Comparison of ENCODE assay signal across 8 cellular contexts in genomic region chr7:156827587-156828203, GRCh38.
A peak's percentile ranks its signal among the peaks of the same experiment; 100 is the strongest.
DNase-seq lines count a peak whose midpoint lies in the region; ATAC-seq and TF ChIP-seq lines count a peak whose summit lies in the region.

No MANE protein-coding gene starts in this region.

- no peaks in the 10 kb centered on the region for H3K27me3 Mint-ChIP-seq in activated CD8-positive, alpha-beta T cell treated with anti-CD3 and anti-CD28 coated beads for 36 hours
- no peaks in the 10 kb centered on the region for H3K27me3 Mint-ChIP-seq in activated CD8-positive, alpha-beta T cell treated with anti-CD3 and anti-CD28 coated beads, Interleukin-2, amount 10 ng/mL, durations not matched to agents 7 days and 5 days (ENCODE audit: low read depth)
- H3K27me3 Mint-ChIP-seq in activated CD8-positive, alpha-beta memory T cell treated with anti-CD3 and anti-CD28 coated beads, Interleukin-2, amount 10 ng/mL, durations not matched to agents 7 days and 5 days = no peaks in the 10 kb centered on the region

- no peak overlapping the region for H3K27ac Mint-ChIP-seq in activated CD8-positive, alpha-beta T cell treated with anti-CD3 and anti-CD28 coated beads for 36 hours
- H3K27ac Mint-ChIP-seq in activated CD8-positive, alpha-beta T cell treated with anti-CD3 and anti-CD28 coated beads, Interleukin-2, amount 10 ng/mL, durations not matched to agents 7 days and 5 days = no peak overlapping the region
- no peak overlapping the region for H3K27ac Mint-ChIP-seq in activated CD8-positive, alpha-beta memory T cell treated with anti-CD3 and anti-CD28 coated beads, Interleukin-2, amount 10 ng/mL, durations not matched to agents 7 days and 5 days

- H3K27me3 ChIP-seq in tibial artery = no peaks in the 10 kb centered on the region

- TF ChIP-seq CTCF in activated CD8-positive, alpha-beta T cell treated with anti-CD3 and anti-CD28 coated beads for 36 hours (IDR thresholded peaks at IDR 0.05) = peak; percentile 77
- TF ChIP-seq CTCF in RWPE1 (conservative IDR thresholded peaks at IDR 0.05; ENCODE audit: low read depth) = peak; percentile 70
- peak; percentile 18 to 36 for TF ChIP-seq CTCF in tibial artery (IDR thresholded peaks at IDR 0.05)

- no peaks in the 10 kb centered on the region for H3K4me1 ChIP-seq in tibial artery

- H3K27ac ChIP-seq in RWPE1 (no peak overlapping the region), tibial artery (no peak overlapping the region)

- H3K9me3 Mint-ChIP-seq in activated CD8-positive, alpha-beta T cell treated with anti-CD3 and anti-CD28 coated beads for 36 hours = no peaks in the 10 kb centered on the region
- H3K9me3 Mint-ChIP-seq in activated CD8-positive, alpha-beta T cell treated with anti-CD3 and anti-CD28 coated beads, Interleukin-2, amount 10 ng/mL, durations not matched to agents 7 days and 5 days (ENCODE audit: insufficient read depth) = no peaks in the 10 kb centered on the region
- no peaks in the 10 kb centered on the region for H3K9me3 Mint-ChIP-seq in activated CD8-positive, alpha-beta memory T cell treated with anti-CD3 and anti-CD28 coated beads, Interleukin-2, amount 10 ng/mL, durations not matched to agents 7 days and 5 days (ENCODE audit: low read depth)

- no peaks in the 10 kb centered on the region for H3K9me3 ChIP-seq in tibial artery

- H3K36me3 Mint-ChIP-seq in activated CD8-positive, alpha-beta T cell treated with anti-CD3 and anti-CD28 coated beads for 36 hours (ENCODE audit: low read depth) = peaks cover 6% of the 10 kb centered on the region
- H3K36me3 Mint-ChIP-seq in activated CD8-positive, alpha-beta T cell treated with anti-CD3 and anti-CD28 coated beads, Interleukin-2, amount 10 ng/mL, durations not matched to agents 7 days and 5 days (ENCODE audit: low read depth) = peaks cover 1% of the 10 kb centered on the region
- H3K36me3 Mint-ChIP-seq in activated CD8-positive, alpha-beta memory T cell treated with anti-CD3 and anti-CD28 coated beads, Interleukin-2, amount 10 ng/mL, durations not matched to agents 7 days and 5 days = peaks cover 7% of the 10 kb centered on the region

- H3K4me3 Mint-ChIP-seq in activated CD8-positive, alpha-beta T cell treated with anti-CD3 and anti-CD28 coated beads for 36 hours = no peak overlapping the region
- no peak overlapping the region for H3K4me3 Mint-ChIP-seq in activated CD8-positive, alpha-beta T cell treated with anti-CD3 and anti-CD28 coated beads, Interleukin-2, amount 10 ng/mL, durations not matched to agents 7 days and 5 days
- no peak overlapping the region for H3K4me3 Mint-ChIP-seq in activated CD8-positive, alpha-beta memory T cell treated with anti-CD3 and anti-CD28 coated beads, Interleukin-2, amount 10 ng/mL, durations not matched to agents 7 days and 5 days

- POLR2A ChIA-PET in activated CD8-positive, alpha-beta T cell treated with anti-CD3 and anti-CD28 coated beads for 36 hours (lab: Charles Lee) = no interaction called here
- POLR2A ChIA-PET in activated CD8-positive, alpha-beta T cell treated with anti-CD3 and anti-CD28 coated beads, Interleukin-2, amount 10 ng/mL, durations not matched to agents 7 days and 5 days (lab: Charles Lee) = no interaction called here
- POLR2A ChIA-PET in RWPE1 (lab: Yijun Ruan, JAX; ENCODE audit: low non-redundant PET) = no interaction called here

- DNase-seq in activated CD8-positive, alpha-beta T cell treated with anti-CD3 and anti-CD28 coated beads for 36 hours = no peak
- no peak for DNase-seq in activated CD8-positive, alpha-beta T cell treated with anti-CD3 and anti-CD28 coated beads, Interleukin-2, amount 10 ng/mL, durations not matched to agents 7 days and 5 days
- DNase-seq in RWPE1 (ENCODE audit: low spot score) (peak; percentile 6), fibroblast of the conjunctiva (ENCODE audit: low read depth) (peak; percentile 27), tibial artery (no peak), A172 (ENCODE audit: low spot score) (no peak)
- no peak for DNase-seq in activated CD8-positive, alpha-beta memory T cell treated with anti-CD3 and anti-CD28 coated beads, Interleukin-2, amount 10 ng/mL, durations not matched to agents 7 days and 5 days

- ATAC-seq in activated CD8-positive, alpha-beta T cell treated with anti-CD3 and anti-CD28 coated beads for 36 hours = no peak
- no peak for ATAC-seq in activated CD8-positive, alpha-beta T cell treated with anti-CD3 and anti-CD28 coated beads, Interleukin-2, amount 10 ng/mL, durations not matched to agents 7 days and 5 days
- no peak for ATAC-seq in activated CD8-positive, alpha-beta memory T cell treated with anti-CD3 and anti-CD28 coated beads, Interleukin-2, amount 10 ng/mL, durations not matched to agents 7 days and 5 days
- ATAC-seq in HG03439 (IDR thresholded peaks at IDR 0.05; ENCODE audit: unreplicated experiment) = no peak

- no peak overlapping the region for H3K4me3 ChIP-seq in tibial artery

- H3K36me3 ChIP-seq in tibial artery = peaks cover 0 to 28% (median 3%) of the 10 kb centered on the region in 3 donors

- intact Hi-C loops in activated CD8-positive, alpha-beta T cell treated with anti-CD3 and anti-CD28 coated beads for 36 hours (cut with micrococcal nuclease) = loop anchor here (10.0 kb wide), 1 partner anchor 173 kb away; no protein-coding TSS in a partner anchor
- intact Hi-C loops in tibial artery (cut with DNase I; ENCODE audit: low total_unique reads) = no loop called here

- H3K4me1 Mint-ChIP-seq in activated CD8-positive, alpha-beta T cell treated with anti-CD3 and anti-CD28 coated beads for 36 hours (ENCODE audit: low read depth) = no peaks in the 10 kb centered on the region
- H3K4me1 Mint-ChIP-seq in activated CD8-positive, alpha-beta T cell treated with anti-CD3 and anti-CD28 coated beads, Interleukin-2, amount 10 ng/mL, durations not matched to agents 7 days and 5 days (ENCODE audit: low read depth) = no peaks in the 10 kb centered on the region
- H3K4me1 Mint-ChIP-seq in activated CD8-positive, alpha-beta memory T cell treated with anti-CD3 and anti-CD28 coated beads, Interleukin-2, amount 10 ng/mL, durations not matched to agents 7 days and 5 days = no peaks in the 10 kb centered on the region

- CTCF ChIA-PET in activated CD8-positive, alpha-beta T cell treated with anti-CD3 and anti-CD28 coated beads for 36 hours (lab: Charles Lee) = no interaction called here
- CTCF ChIA-PET in activated CD8-positive, alpha-beta T cell treated with anti-CD3 and anti-CD28 coated beads, Interleukin-2, amount 10 ng/mL, durations not matched to agents 7 days and 5 days (lab: Charles Lee) = interaction anchor here (1.4 kb wide), 1 partner anchor 447 kb away, joined by 3 read pairs; no protein-coding TSS in a partner anchor
- CTCF ChIA-PET in RWPE1 (lab: Yijun Ruan, JAX) = no interaction called here
- CTCF ChIA-PET in activated CD8-positive, alpha-beta memory T cell treated with anti-CD3 and anti-CD28 coated beads, Interleukin-2, amount 10 ng/mL, durations not matched to agents 7 days and 5 days (lab: Charles Lee) = interaction anchor here (1.4 kb wide), 1 partner anchor 9 kb away, joined by 3 read pairs; no protein-coding TSS in a partner anchor

Comparison
In these comparisons a context has a peak if more than half of its experiments do, and no peak if none do; other contexts are left out.
1. CTCF ChIA-PET loops: an anchor here in activated CD8-positive, alpha-beta T cell treated with anti-CD3 and anti-CD28 coated beads, Interleukin-2, amount 10 ng/mL, durations not matched to agents 7 days and 5 days (1.4 kb wide) and activated CD8-positive, alpha-beta memory T cell treated with anti-CD3 and anti-CD28 coated beads, Interleukin-2, amount 10 ng/mL, durations not matched to agents 7 days and 5 days (1.4 kb wide); none called in activated CD8-positive, alpha-beta T cell treated with anti-CD3 and anti-CD28 coated beads for 36 hours and RWPE1.
2. DNase-seq: peak in RWPE1 (single experiment) and fibroblast of the conjunctiva (single experiment); none in activated CD8-positive, alpha-beta T cell treated with anti-CD3 and anti-CD28 coated beads for 36 hours (single experiment), activated CD8-positive, alpha-beta T cell treated with anti-CD3 and anti-CD28 coated beads, Interleukin-2, amount 10 ng/mL, durations not matched to agents 7 days and 5 days (single experiment), tibial artery (0 of 2), A172 (single experiment) and activated CD8-positive, alpha-beta memory T cell treated with anti-CD3 and anti-CD28 coated beads, Interleukin-2, amount 10 ng/mL, durations not matched to agents 7 days and 5 days (single experiment).
3. CTCF ChIP-seq: peak in every context shown above with its lines; median percentile 77 in activated CD8-positive, alpha-beta T cell treated with anti-CD3 and anti-CD28 coated beads for 36 hours; 70 in RWPE1; 27 in tibial artery.